8 cellular contexts compared by ENCODE assay signal in the genomic region with DNA sequence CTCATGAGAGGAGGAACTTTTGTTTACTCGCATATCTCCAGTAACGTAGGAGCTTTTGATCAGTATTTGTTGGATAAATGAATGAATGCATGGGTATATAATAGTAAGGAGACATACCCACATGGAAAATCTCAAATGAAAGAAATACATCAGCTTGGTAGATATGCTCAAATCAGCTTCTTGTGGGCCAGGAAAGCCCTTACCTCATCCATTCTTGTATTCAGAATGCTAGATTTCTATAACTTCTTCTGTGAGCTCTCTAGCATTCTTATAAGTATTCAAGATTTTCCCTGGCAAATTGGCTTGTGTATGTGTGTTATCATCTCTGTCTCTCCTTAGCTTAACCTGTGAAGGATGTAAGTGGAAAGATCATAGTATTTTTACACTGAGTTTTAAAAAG.
DNase-seq lines count a peak whose midpoint lies in the region; ATAC-seq, FAIRE-seq and TF ChIP-seq lines count a peak whose summit lies in the region.

No MANE protein-coding gene starts in this region.

- CTCF ChIA-PET in A549 (lab: Yijun Ruan, JAX) (interaction anchor here (5.6 kb wide), 1 partner anchor 85 kb away, joined by 28 read pairs; no protein-coding TSS in a partner anchor), WTC11 (lab: Charles Lee) (interaction anchor here (0.9 kb wide), 1 partner anchor 84 kb away, joined by 6 read pairs; no protein-coding TSS in a partner anchor)

- H3K27ac Mint-ChIP-seq in WTC11, result peak overlapping the region; percentile 98

- peak overlapping the region; percentile 83 to 99 for H3K27ac ChIP-seq in A549

- 23% methylated on average over 2 of the region's 2 CpGs for WGBS in A549 (ENCODE audit: missing lambda C conversion rate)

- no peak for TF ChIP-seq CTCF in A549 (IDR thresholded peaks at IDR 0.05)
- no peak for TF ChIP-seq CTCF in HFF-Myc (IDR thresholded peaks at IDR 0.05; ENCODE audit: low read depth, low read length, missing control alignments)
- TF ChIP-seq CTCF in WTC11 (IDR thresholded peaks at IDR 0.05), result no peak

- H3K9me3 Mint-ChIP-seq in WTC11, result no peaks in the 10 kb centered on the region

- H3K4me3 ChIP-seq in A549, result peak overlapping the region; percentile 53
- H3K4me3 ChIP-seq in HFF-Myc (replicated peaks; ENCODE audit: low read depth, low read length), result peak overlapping the region; percentile 84
- peak overlapping the region; percentile 90 for H3K4me3 ChIP-seq in iPS-11a (ENCODE audit: low read depth, low read length)

- H3K9me3 ChIP-seq in A549, result no peaks in the 10 kb centered on the region

- DNase-seq in A549 (ENCODE audit: low read depth in 1 of 2, low spot score in 1 of 2) (no peak), HFF-Myc (ENCODE audit: extremely low read depth, low read depth) (no peak), WTC11 (ENCODE audit: low spot score) (no peak), GDM1 (lab: John Stamatoyannopoulos, UW) (no peak)

- POLR2A ChIA-PET in A549 (lab: Yijun Ruan, JAX) (interaction anchor here (2.1 to 7.3 kb wide), 6 partner anchors 10 to 664 kb away, joined by 7 to 270 read pairs (median 18); a partner anchor contains a TSS), WTC11 (lab: Charles Lee) (interaction anchor here (0.7 to 10.5 kb wide), 21 partner anchors 13 to 1778 kb away, joined by 3 to 434 read pairs (median 33); a partner anchor contains a TSS)

- TF ChIP-seq POLR2A in A549 (IDR thresholded peaks at IDR 0.05; ENCODE audit: low read length), result no peak

- peaks cover 7% of the 10 kb centered on the region for H3K36me3 Mint-ChIP-seq in WTC11

- H3K4me1 ChIP-seq in A549, result peaks cover 26% of the 10 kb centered on the region; the same call in 2 of the 3 replicates

- ATAC-seq in A549, result no peak
- ATAC-seq in WTC11, result no peak
- no peak for ATAC-seq in GM21737 (IDR thresholded peaks at IDR 0.05; ENCODE audit: unreplicated experiment)
- no peak for ATAC-seq in HG03159 (IDR thresholded peaks at IDR 0.05; ENCODE audit: unreplicated experiment)
- no peak for ATAC-seq in GM21367 (IDR thresholded peaks at IDR 0.05; ENCODE audit: unreplicated experiment)

- H3K27me3 Mint-ChIP-seq in WTC11 (ENCODE audit: low read depth), result peaks cover 3% of the 10 kb centered on the region

- no peak for TF ChIP-seq EP300 in A549 (IDR thresholded peaks at IDR 0.05)

- no peak for FAIRE-seq in A549 (lab: Jason Lieb, UNC)

- peak overlapping the region; percentile 98 for H3K4me3 Mint-ChIP-seq in WTC11

- peaks cover 46% of the 10 kb centered on the region for H3K4me1 Mint-ChIP-seq in WTC11

- H3K4me2 ChIP-seq in A549, result peak overlapping the region; percentile 66

- TF ChIP-seq RAD21 in A549 (conservative IDR thresholded peaks at IDR 0.05 in 1 of 2, IDR thresholded peaks at IDR 0.05 in 1 of 2), result no peak

TF ChIP-seq in A549, 52 proteins besides CTCF, POLR2A, EP300 and RAD21:
- TF ChIP-seq RNF2 (IDR thresholded peaks at IDR 0.05; ENCODE audit: borderline replicate concordance, low read depth), result no peak

TF ChIP-seq in WTC11, 78 proteins besides CTCF, POLR2A, EP300 and RAD21 (continues in another document):
- TF ChIP-seq, protein P1, sequence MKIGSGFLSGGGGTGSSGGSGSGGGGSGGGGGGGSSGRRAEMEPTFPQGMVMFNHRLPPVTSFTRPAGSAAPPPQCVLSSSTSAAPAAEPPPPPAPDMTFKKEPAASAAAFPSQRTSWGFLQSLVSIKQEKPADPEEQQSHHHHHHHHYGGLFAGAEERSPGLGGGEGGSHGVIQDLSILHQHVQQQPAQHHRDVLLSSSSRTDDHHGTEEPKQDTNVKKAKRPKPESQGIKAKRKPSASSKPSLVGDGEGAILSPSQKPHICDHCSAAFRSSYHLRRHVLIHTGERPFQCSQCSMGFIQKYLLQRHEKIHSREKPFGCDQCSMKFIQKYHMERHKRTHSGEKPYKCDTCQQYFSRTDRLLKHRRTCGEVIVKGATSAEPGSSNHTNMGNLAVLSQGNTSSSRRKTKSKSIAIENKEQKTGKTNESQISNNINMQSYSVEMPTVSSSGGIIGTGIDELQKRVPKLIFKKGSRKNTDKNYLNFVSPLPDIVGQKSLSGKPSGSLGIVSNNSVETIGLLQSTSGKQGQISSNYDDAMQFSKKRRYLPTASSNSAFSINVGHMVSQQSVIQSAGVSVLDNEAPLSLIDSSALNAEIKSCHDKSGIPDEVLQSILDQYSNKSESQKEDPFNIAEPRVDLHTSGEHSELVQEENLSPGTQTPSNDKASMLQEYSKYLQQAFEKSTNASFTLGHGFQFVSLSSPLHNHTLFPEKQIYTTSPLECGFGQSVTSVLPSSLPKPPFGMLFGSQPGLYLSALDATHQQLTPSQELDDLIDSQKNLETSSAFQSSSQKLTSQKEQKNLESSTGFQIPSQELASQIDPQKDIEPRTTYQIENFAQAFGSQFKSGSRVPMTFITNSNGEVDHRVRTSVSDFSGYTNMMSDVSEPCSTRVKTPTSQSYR (CRISPR knock-in tag; IDR thresholded peaks at IDR 0.05), result no peak
- TF ChIP-seq, protein P2, sequence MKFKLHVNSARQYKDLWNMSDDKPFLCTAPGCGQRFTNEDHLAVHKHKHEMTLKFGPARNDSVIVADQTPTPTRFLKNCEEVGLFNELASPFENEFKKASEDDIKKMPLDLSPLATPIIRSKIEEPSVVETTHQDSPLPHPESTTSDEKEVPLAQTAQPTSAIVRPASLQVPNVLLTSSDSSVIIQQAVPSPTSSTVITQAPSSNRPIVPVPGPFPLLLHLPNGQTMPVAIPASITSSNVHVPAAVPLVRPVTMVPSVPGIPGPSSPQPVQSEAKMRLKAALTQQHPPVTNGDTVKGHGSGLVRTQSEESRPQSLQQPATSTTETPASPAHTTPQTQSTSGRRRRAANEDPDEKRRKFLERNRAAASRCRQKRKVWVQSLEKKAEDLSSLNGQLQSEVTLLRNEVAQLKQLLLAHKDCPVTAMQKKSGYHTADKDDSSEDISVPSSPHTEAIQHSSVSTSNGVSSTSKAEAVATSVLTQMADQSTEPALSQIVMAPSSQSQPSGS (CRISPR knock-in tag; IDR thresholded peaks at IDR 0.05; ENCODE audit: borderline replicate concordance, low read depth), result no peak
- TF ChIP-seq OVOL2 (CRISPR knock-in tag; IDR thresholded peaks at IDR 0.05; ENCODE audit: borderline replicate concordance), result no peak
- TF ChIP-seq, protein P3, sequence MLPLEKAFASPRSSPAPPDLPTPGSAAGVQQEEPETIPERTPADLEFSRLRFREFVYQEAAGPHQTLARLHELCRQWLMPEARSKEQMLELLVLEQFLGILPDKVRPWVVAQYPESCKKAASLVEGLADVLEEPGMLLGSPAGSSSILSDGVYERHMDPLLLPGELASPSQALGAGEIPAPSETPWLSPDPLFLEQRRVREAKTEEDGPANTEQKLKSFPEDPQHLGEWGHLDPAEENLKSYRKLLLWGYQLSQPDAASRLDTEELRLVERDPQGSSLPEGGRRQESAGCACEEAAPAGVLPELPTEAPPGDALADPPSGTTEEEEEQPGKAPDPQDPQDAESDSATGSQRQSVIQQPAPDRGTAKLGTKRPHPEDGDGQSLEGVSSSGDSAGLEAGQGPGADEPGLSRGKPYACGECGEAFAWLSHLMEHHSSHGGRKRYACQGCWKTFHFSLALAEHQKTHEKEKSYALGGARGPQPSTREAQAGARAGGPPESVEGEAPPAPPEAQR (CRISPR knock-in tag; IDR thresholded peaks at IDR 0.05), result no peak
- no peak for TF ChIP-seq ZNF232 (CRISPR knock-in tag; IDR thresholded peaks at IDR 0.05)
- TF ChIP-seq, protein P4, sequence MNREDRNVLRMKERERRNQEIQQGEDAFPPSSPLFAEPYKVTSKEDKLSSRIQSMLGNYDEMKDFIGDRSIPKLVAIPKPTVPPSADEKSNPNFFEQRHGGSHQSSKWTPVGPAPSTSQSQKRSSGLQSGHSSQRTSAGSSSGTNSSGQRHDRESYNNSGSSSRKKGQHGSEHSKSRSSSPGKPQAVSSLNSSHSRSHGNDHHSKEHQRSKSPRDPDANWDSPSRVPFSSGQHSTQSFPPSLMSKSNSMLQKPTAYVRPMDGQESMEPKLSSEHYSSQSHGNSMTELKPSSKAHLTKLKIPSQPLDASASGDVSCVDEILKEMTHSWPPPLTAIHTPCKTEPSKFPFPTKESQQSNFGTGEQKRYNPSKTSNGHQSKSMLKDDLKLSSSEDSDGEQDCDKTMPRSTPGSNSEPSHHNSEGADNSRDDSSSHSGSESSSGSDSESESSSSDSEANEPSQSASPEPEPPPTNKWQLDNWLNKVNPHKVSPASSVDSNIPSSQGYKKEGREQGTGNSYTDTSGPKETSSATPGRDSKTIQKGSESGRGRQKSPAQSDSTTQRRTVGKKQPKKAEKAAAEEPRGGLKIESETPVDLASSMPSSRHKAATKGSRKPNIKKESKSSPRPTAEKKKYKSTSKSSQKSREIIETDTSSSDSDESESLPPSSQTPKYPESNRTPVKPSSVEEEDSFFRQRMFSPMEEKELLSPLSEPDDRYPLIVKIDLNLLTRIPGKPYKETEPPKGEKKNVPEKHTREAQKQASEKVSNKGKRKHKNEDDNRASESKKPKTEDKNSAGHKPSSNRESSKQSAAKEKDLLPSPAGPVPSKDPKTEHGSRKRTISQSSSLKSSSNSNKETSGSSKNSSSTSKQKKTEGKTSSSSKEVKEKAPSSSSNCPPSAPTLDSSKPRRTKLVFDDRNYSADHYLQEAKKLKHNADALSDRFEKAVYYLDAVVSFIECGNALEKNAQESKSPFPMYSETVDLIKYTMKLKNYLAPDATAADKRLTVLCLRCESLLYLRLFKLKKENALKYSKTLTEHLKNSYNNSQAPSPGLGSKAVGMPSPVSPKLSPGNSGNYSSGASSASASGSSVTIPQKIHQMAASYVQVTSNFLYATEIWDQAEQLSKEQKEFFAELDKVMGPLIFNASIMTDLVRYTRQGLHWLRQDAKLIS (CRISPR knock-in tag; IDR thresholded peaks at IDR 0.05; ENCODE audit: borderline replicate concordance), result no peak
- TF ChIP-seq, protein P5, sequence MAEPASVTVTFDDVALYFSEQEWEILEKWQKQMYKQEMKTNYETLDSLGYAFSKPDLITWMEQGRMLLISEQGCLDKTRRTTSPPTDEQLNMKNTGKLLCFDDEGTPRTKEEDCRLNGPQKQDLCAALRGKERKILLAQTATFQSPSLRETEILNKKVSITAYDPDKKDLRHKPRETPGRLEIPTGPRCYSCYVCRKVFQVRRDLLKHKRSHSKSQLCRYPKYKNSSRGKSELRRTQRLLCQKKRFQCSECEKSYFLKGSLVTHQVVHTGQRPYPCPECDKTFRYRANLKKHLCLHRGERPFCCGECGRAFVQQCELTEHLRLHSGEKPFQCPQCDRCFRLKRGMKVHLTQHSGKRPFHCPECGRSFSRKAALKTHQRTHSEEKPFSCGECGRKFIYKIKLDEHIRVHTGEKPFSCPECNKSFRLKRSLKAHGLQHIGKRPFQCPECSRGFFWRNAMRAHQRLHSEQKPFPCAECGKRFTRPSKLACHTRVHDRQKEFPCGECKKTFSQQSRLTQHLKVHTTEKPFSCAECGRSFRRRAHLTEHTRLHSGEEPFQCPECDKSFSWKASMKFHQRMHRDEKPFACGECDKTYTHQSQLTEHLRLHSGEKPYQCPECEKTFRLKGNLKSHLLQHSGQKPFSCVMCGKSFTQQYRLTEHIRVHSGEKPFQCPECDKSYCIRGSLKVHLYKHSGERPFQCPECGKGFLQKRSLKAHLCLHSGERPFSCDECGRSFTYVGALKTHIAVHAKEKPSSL (CRISPR knock-in tag; conservative IDR thresholded peaks at IDR 0.05), result no peak
- no peak for TF ChIP-seq NFYB (CRISPR knock-in tag; conservative IDR thresholded peaks at IDR 0.05; ENCODE audit: low read depth)
- no peak for TF ChIP-seq SOX15 (CRISPR knock-in tag; IDR thresholded peaks at IDR 0.05)
- no peak for TF ChIP-seq TCF7 (CRISPR knock-in tag; IDR thresholded peaks at IDR 0.05; ENCODE audit: low read depth)
